ENCODE assay signal across 1 cellular context in genomic region chr10:99532194-99532593, GRCh38.
TF ChIP-seq lines count a peak whose summit lies in the region.

No MANE protein-coding gene starts in this region.

TF ChIP-seq in GM12878, 131 proteins besides CTCF, POLR2A, EP300 and RAD21 (continued from another document):
- TF ChIP-seq IRF3 (IDR thresholded peaks at IDR 0.05), result no peak
- TF ChIP-seq SMARCA5 (IDR thresholded peaks at IDR 0.05), result no peak
- no peak for TF ChIP-seq MTA2 (IDR thresholded peaks at IDR 0.05; ENCODE audit: low read depth)
- no peak for TF ChIP-seq SP1 (IDR thresholded peaks at IDR 0.05; ENCODE audit: low read depth, low read length)
- TF ChIP-seq ASH2L (IDR thresholded peaks at IDR 0.05; ENCODE audit: borderline replicate concordance, low read depth), result no peak
- TF ChIP-seq ZNF687 (IDR thresholded peaks at IDR 0.05), result no peak
- no peak for TF ChIP-seq BACH1 (IDR thresholded peaks at IDR 0.05; ENCODE audit: borderline replicate concordance)
- TF ChIP-seq, protein P1, sequence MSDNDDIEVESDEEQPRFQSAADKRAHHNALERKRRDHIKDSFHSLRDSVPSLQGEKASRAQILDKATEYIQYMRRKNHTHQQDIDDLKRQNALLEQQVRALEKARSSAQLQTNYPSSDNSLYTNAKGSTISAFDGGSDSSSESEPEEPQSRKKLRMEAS (IDR thresholded peaks at IDR 0.05; ENCODE audit: low read depth, low read length), result no peak
- TF ChIP-seq, protein P2, sequence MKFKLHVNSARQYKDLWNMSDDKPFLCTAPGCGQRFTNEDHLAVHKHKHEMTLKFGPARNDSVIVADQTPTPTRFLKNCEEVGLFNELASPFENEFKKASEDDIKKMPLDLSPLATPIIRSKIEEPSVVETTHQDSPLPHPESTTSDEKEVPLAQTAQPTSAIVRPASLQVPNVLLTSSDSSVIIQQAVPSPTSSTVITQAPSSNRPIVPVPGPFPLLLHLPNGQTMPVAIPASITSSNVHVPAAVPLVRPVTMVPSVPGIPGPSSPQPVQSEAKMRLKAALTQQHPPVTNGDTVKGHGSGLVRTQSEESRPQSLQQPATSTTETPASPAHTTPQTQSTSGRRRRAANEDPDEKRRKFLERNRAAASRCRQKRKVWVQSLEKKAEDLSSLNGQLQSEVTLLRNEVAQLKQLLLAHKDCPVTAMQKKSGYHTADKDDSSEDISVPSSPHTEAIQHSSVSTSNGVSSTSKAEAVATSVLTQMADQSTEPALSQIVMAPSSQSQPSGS (IDR thresholded peaks at IDR 0.05; ENCODE audit: low read length), result no peak
